15 cellular contexts compared by ENCODE assay signal in genomic region chr2:42268528-42269151, GRCh38.
DNase-seq lines count a peak whose midpoint lies in the region; ATAC-seq and TF ChIP-seq lines count a peak whose summit lies in the region.
"Had no signal": no experiment of that assay in that cellular context is flagged by ENCODE, and none has a peak within 500 bp of the region (broad histone marks: within the 10 kb centered on the region; RNA-seq: fewer than 3 reads in every experiment).

No MANE protein-coding gene starts in this region.

- intact Hi-C loops in Right ventricle myocardium inferior (cut with DNase I) (no loop called here), left ventricle myocardium superior (cut with micrococcal nuclease) (no loop called here), posterior vena cava (cut with DNase I) (no loop called here)

- no peak for TF ChIP-seq CTCF in epithelial cell of esophagus (IDR thresholded peaks at IDR 0.05; ENCODE audit: insufficient read depth, low read depth, low read length, missing control alignments)

- no peak overlapping the region for H3K4me3 ChIP-seq in epithelial cell of esophagus (ENCODE audit: low read length)
- H3K4me3 ChIP-seq: PC-9 had no signal

- DNase-seq in Right ventricle myocardium inferior (ENCODE audit: missing footprints), result peak; percentile 37
- DNase-seq in left ventricle myocardium superior, result no peak
- DNase-seq in MV-4-11 (lab: John Stamatoyannopoulos, UW), result peak; percentile 16
- peak; percentile 20 for DNase-seq in epithelial cell of esophagus (ENCODE audit: low read depth)
- no peak for DNase-seq in NK-92 (lab: John Stamatoyannopoulos, UW; ENCODE audit: unreplicated experiment)
- DNase-seq in posterior vena cava (ENCODE audit: low spot score), result no peak
- DNase-seq: BE2C; CD8-positive, alpha-beta T cell; DMS79 treated with DMSO at 0.1 percent for 48 hours; GDM1; Karpas-422; NCI-H1694; NCI-H69; PC-9 had no signal

- ATAC-seq in Right ventricle myocardium inferior (no peak), left ventricle myocardium superior (no peak), HG03432 (IDR thresholded peaks at IDR 0.05; ENCODE audit: unreplicated experiment) (no peak)
- ATAC-seq: CD8-positive, alpha-beta T cell had no signal

Comparison
In these comparisons a context has a peak if more than half of its experiments do, and no peak if none do; other contexts are left out.
1. DNase-seq: peak in Right ventricle myocardium inferior (single experiment), MV-4-11 (single experiment) and epithelial cell of esophagus (single experiment); none in left ventricle myocardium superior (single experiment), NK-92 (single experiment) and posterior vena cava (single experiment).